In the genomic region with DNA sequence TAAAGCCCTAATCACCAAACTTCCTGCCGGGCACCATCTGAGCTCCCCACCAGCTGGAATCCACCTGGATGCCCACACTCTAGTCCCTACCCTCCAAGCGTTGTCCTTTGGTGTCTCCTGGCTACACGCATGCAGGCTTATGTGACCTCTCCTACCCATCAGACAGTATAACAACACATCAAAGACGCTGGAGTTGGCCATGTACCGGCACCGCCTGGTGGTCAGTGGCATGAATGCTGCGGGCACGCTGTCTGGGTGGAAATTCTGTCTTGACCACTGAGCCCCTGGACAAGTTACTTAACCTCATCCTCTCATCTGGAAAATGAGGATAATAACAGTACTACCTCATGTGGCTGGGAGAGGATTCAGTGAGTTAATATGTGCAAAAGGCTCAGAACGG, we compare ENCODE assay signal across 9 cellular contexts.
A peak's percentile ranks its signal among the peaks of the same experiment; 100 is the strongest.
DNase-seq lines count a peak whose midpoint lies in the region; ATAC-seq and TF ChIP-seq lines count a peak whose summit lies in the region.
"Had no signal": no experiment of that assay in that cellular context is flagged by ENCODE, and none has a peak within 500 bp of the region (broad histone marks: within the 10 kb centered on the region; RNA-seq: fewer than 3 reads in every experiment).

No MANE protein-coding gene starts in this region.

- no peak for ATAC-seq in GM19324 (IDR thresholded peaks at IDR 0.05; ENCODE audit: low FRiP score, unreplicated experiment)

- intact Hi-C loops in tibial artery (cut with DNase I; ENCODE audit: low total_unique reads) = no loop called here

- no peaks in the 10 kb centered on the region for H3K27me3 ChIP-seq in tibial artery

- TF ChIP-seq CTCF in AG10803 (conservative IDR thresholded peaks at IDR 0.05; ENCODE audit: low read length) (peak; percentile 58), GM12875 (IDR thresholded peaks at IDR 0.05; ENCODE audit: borderline replicate concordance, insufficient read depth, low read depth, low read length) (peak; percentile 53; the same call in 1 of the 2 replicates), VCaP (conservative IDR thresholded peaks at IDR 0.05) (peak; percentile 84), tibial artery (IDR thresholded peaks at IDR 0.05) (peak in 1 of 2 experiments; percentile 12), coronary artery (IDR thresholded peaks at IDR 0.05) (no peak)

- no peaks in the 10 kb centered on the region for H3K4me1 ChIP-seq in tibial artery

- H3K27ac ChIP-seq in VCaP (peak overlapping the region; percentile 47), tibial artery (no peak overlapping the region), coronary artery (no peak overlapping the region)

- DNase-seq in AG10803 (ENCODE audit: low read depth) (peak; percentile 31), islet precursor cell (peak; percentile 66), tibial artery (no peak), coronary artery (ENCODE audit: low spot score) (no peak), hypothalamus (lab: John Stamatoyannopoulos, UW) (no peak)
- DNase-seq: activated CD8-positive, alpha-beta memory T cell treated with anti-CD3 and anti-CD28 coated beads for 24 hours had no signal

- no peaks in the 10 kb centered on the region for H3K9me3 ChIP-seq in tibial artery

- H3K36me3 ChIP-seq in tibial artery = peaks cover 0 to 68% (median 39%) of the 10 kb centered on the region in 3 donors

- H3K4me3 ChIP-seq in AG10803 (ENCODE audit: low read length) (no peak overlapping the region), GM12875 (ENCODE audit: low read depth, low read length) (no peak overlapping the region), tibial artery (no peak overlapping the region), coronary artery (no peak overlapping the region)

Comparison
In these comparisons a context has a peak if more than half of its experiments do, and no peak if none do; other contexts are left out.
1. DNase-seq: peak in AG10803 (single experiment) and islet precursor cell (single experiment); none in tibial artery (0 of 2), coronary artery (single experiment) and hypothalamus (0 of 51).